ENCODE assay signal across 8 cellular contexts in the genomic region with DNA sequence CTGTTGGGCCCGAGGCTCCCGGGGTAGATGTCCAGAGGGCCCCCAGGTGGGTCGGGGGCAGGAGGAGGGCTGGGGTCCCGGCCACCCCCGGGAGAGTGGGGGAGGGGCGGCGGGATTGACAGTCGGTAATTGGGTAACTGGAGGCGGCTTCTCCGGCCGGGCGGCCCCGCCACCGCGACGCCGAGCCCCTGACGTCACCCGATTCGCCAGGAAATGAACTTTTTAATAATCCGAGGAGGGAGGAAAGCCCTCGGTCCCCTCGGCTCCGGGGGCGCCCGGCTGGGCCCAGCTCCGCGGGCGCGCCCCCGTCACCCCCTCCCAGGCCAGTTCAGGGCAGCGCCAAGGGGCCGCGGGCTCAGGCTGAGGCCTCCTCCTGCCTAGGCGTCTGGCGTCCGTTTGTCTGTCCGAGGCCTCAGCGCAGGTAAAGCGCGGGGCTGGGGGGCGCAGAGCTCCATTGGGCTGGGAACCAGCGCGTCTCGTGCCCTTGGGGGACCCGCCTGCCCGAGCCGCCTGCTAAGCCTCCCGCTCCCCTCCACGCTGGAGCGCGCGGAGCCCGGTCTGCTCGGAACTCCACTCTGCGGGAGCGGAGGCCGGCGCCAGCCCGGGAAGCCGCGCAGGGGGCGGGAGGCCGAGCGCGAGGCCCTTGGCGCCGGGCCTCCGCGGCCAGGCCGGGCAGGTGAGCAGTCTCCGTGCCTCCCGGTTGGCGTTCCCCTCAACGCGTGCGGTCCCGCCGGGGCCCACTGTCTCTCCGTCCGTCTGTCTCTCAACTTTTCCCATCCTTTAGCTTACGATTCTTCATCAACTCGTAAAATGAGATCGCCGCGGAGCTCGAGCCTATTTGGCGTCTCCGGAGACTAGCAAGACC. TPM values are rescaled to one million over a fixed set of nuclear protein-coding genes. Genes with fewer than 3 reads are reported as not detected.
DNase-seq lines count a peak whose midpoint lies in the region; ATAC-seq and TF ChIP-seq lines count a peak whose summit lies in the region.

No MANE protein-coding gene starts in this region.

- intact Hi-C loops in right lobe of liver (cut with DNase I) = no loop called here

- POLR2A ChIA-PET in RWPE1 (lab: Yijun Ruan, JAX; ENCODE audit: low non-redundant PET) = no interaction called here

- no peak overlapping the region for H3K27ac Mint-ChIP-seq in H9
- H3K27ac Mint-ChIP-seq in central memory CD8-positive, alpha-beta T cell (ENCODE audit: low read depth) = no peak overlapping the region

- H3K4ac ChIP-seq in H9 (ENCODE audit: low read depth, low read length) = no peak overlapping the region

- no peak overlapping the region for H2AFZ ChIP-seq in H9 (ENCODE audit: low read length)

- H3K79me2 ChIP-seq in H9 (ENCODE audit: insufficient read depth, low read length) = no peaks in the 10 kb centered on the region

- ATAC-seq in central memory CD8-positive, alpha-beta T cell (replicated peaks; ENCODE audit: extremely low read depth, poor library complexity, severe bottlenecking) = no peak
- ATAC-seq in right lobe of liver (peak; percentile 20 to 40 (median 32)), foreskin keratinocyte (no peak)

- no peak overlapping the region for H3K14ac ChIP-seq in H9 (ENCODE audit: insufficient read depth, low read length)

- peaks cover 38 to 62% of the 10 kb centered on the region in 2 experiments for H3K4me1 Mint-ChIP-seq in H9
- H3K4me1 Mint-ChIP-seq in central memory CD8-positive, alpha-beta T cell = peaks cover 13% of the 10 kb centered on the region

- no peaks in the 10 kb centered on the region for H3K79me1 ChIP-seq in H9 (ENCODE audit: insufficient read depth, low read depth, low read length, poor library complexity, severe bottlenecking)

- H2BK120ac ChIP-seq in H9 (ENCODE audit: low read depth, low read length, poor library complexity, severe bottlenecking) = no peak overlapping the region

- no peak overlapping the region for H3K18ac ChIP-seq in H9 (ENCODE audit: insufficient read length, low read depth, low read length)

- H3K4me1 ChIP-seq in H9 (ENCODE audit: insufficient read depth, low read length) (peaks cover 2% of the 10 kb centered on the region; the same call in 1 of the 2 replicates), right lobe of liver (peaks cover 0 to 53% (median 5%) of the 10 kb centered on the region in 4 donors), thymus (ENCODE audit: control insufficient read depth, insufficient read depth, low read length) (peaks cover 16% of the 10 kb centered on the region), foreskin keratinocyte (no peaks in the 10 kb centered on the region)

- CTCF ChIA-PET in RWPE1 (lab: Yijun Ruan, JAX) = interaction anchor here (0.6 to 1.5 kb wide), 6 partner anchors 63 to 119 kb away, joined by 3 to 12 read pairs (median 4); no protein-coding TSS in a partner anchor

- peaks cover 6% of the 10 kb centered on the region for H4K20me1 ChIP-seq in H9 (ENCODE audit: control insufficient read depth, insufficient read depth, insufficient read length)

- H3K9me3 ChIP-seq in H9 (ENCODE audit: control insufficient read depth, low read depth, low read length) = no peaks in the 10 kb centered on the region
- H3K9me3 ChIP-seq in right lobe of liver = no peaks in the 10 kb centered on the region
- H3K9me3 ChIP-seq in thymus (ENCODE audit: control insufficient read depth) = no peaks in the 10 kb centered on the region

- no peak overlapping the region for H3K56ac ChIP-seq in H9 (ENCODE audit: insufficient read length, low read depth, low read length)

- H3K27ac ChIP-seq in H9 (ENCODE audit: insufficient read length, low read depth, low read length) (no peak overlapping the region), RWPE1 (peak overlapping the region; percentile 62), right lobe of liver (peak overlapping the region; percentile 4 to 43 (median 10)), thymus (ENCODE audit: low read depth) (no peak overlapping the region), foreskin keratinocyte (no peak overlapping the region)

- H3K4me3 ChIP-seq in right lobe of liver (peak overlapping the region; percentile 32 to 47 (median 38)), thymus (ENCODE audit: low read length) (peak overlapping the region; percentile 27)

- no peak overlapping the region for H2BK15ac ChIP-seq in H9 (ENCODE audit: low read depth, low read length)

- H3K4me3 Mint-ChIP-seq in H9 = peak overlapping the region; percentile 56 to 81
- peak overlapping the region; percentile 71 for H3K4me3 Mint-ChIP-seq in central memory CD8-positive, alpha-beta T cell

- peak overlapping the region; percentile 84 for H3K4me2 ChIP-seq in H9 (ENCODE audit: insufficient read depth, insufficient read length, low read length)

- H3K9me3 Mint-ChIP-seq in H9 = peaks cover 2 to 3% of the 10 kb centered on the region in 2 experiments; a peak in 3 of 5 replicates
- H3K9me3 Mint-ChIP-seq in central memory CD8-positive, alpha-beta T cell = no peaks in the 10 kb centered on the region

- peaks cover 99% of the 10 kb centered on the region for H3K27me3 Mint-ChIP-seq in H9 (ENCODE audit: low read depth)
- H3K27me3 Mint-ChIP-seq in central memory CD8-positive, alpha-beta T cell = peaks cover 80% of the 10 kb centered on the region

- no peak for TF ChIP-seq POLR2A in right lobe of liver (IDR thresholded peaks at IDR 0.05)

- no peak overlapping the region for H2BK20ac ChIP-seq in H9 (ENCODE audit: low read depth, low read length, poor library complexity, severe bottlenecking)

- no peak overlapping the region for H2AK5ac ChIP-seq in H9 (ENCODE audit: insufficient read length, low read length)

- H3K23me2 ChIP-seq in H9 (ENCODE audit: insufficient read length, low read depth, low read length, poor library complexity, severe bottlenecking) = peaks cover 21% of the 10 kb centered on the region

- no peak overlapping the region for H4K91ac ChIP-seq in H9 (ENCODE audit: insufficient read length, low read depth, low read length)

- H2BK12ac ChIP-seq in H9 (ENCODE audit: insufficient read length, low read depth, low read length) = no peak overlapping the region

- TF ChIP-seq CTCF in H9 (conservative IDR thresholded peaks at IDR 0.05) = no peak
- no peak for TF ChIP-seq CTCF in RWPE1 (conservative IDR thresholded peaks at IDR 0.05; ENCODE audit: low read depth)
- no peak for TF ChIP-seq CTCF in right lobe of liver (IDR thresholded peaks at IDR 0.05)
- no peak for TF ChIP-seq CTCF in foreskin keratinocyte (conservative IDR thresholded peaks at IDR 0.05)

- no peak overlapping the region for H3K9ac ChIP-seq in H9 (ENCODE audit: extremely low read depth, insufficient read length, low read length)

- H4K5ac ChIP-seq in H9 (ENCODE audit: insufficient read length, low read depth, low read length) = no peak overlapping the region

- H3K23ac ChIP-seq in H9 (ENCODE audit: insufficient read length, low read depth, low read length) = no peak overlapping the region

- no peak overlapping the region for H4K8ac ChIP-seq in H9 (replicated peaks; ENCODE audit: insufficient read length, low read depth, low read length)

- no peaks in the 10 kb centered on the region for H3K36me3 Mint-ChIP-seq in H9 (ENCODE audit: insufficient read depth in 1 of 3, low read depth in 3 of 3)
- H3K36me3 Mint-ChIP-seq in central memory CD8-positive, alpha-beta T cell (ENCODE audit: insufficient read depth) = peaks cover 18% of the 10 kb centered on the region

- no CpG with 5 or more reads among the region's 89 CpGs for WGBS in H9 (ENCODE audit: extremely low coverage, insufficient read length, low lambda C conversion rate)
- 2% methylated on average over 15 of the region's 89 CpGs for WGBS in right lobe of liver (ENCODE audit: insufficient coverage, low coverage, low lambda C conversion rate, missing lambda C conversion rate)
- WGBS in thymus = under 1% methylated on average over 89 of the region's 89 CpGs

- H3K36me3 ChIP-seq in right lobe of liver (no peaks in the 10 kb centered on the region), thymus (ENCODE audit: control insufficient read depth, insufficient read depth) (no peaks in the 10 kb centered on the region)

- H3T11ph ChIP-seq in H9 (ENCODE audit: low read length) = no peak overlapping the region

- no peak overlapping the region for H2BK5ac ChIP-seq in H9 (ENCODE audit: insufficient read length, low read length)

- DNase-seq in AG08396 (ENCODE audit: low spot score) = peak; percentile 85
- peak; percentile 52 for DNase-seq in H9
- no peak for DNase-seq in RWPE1 (ENCODE audit: low spot score)
- DNase-seq in central memory CD8-positive, alpha-beta T cell (ENCODE audit: low spot score in 2 of 2) = no peak
- DNase-seq in right lobe of liver = peak in 2 of 3 donors; percentile 52 to 68
- DNase-seq in NK-92 (lab: John Stamatoyannopoulos, UW; ENCODE audit: unreplicated experiment) = no peak
- no peak for DNase-seq in foreskin keratinocyte

- H3K27me3 ChIP-seq in H9 (ENCODE audit: insufficient read depth, low read length) (peaks cover 87% of the 10 kb centered on the region), right lobe of liver (peaks cover 25 to 74% of the 10 kb centered on the region in 2 donors), thymus (ENCODE audit: control insufficient read depth, insufficient read depth) (peaks cover 96% of the 10 kb centered on the region), foreskin keratinocyte (peaks cover 100% of the 10 kb centered on the region)

RNA-seq across cellular contexts. Expression of gene GATA2, which starts 3.8 kb away (rescaled TPM):
- total RNA-seq in H9 (2021) (1.9 and 2.7 TPM in 2 replicates), right lobe of liver (1 to 10 TPM in 2 of 6 experiments, under 1 TPM in 4; 0.60 to 1.3 (median 0.76) TPM), foreskin keratinocyte (not detected in 2 replicates)
- polyA plus RNA-seq in thymus (5.1 TPM), foreskin keratinocyte (not detected in 2 replicates)

RNA-seq across cellular contexts. Expression of gene DNAJB8, which starts 22.5 kb away (rescaled TPM):
- not detected in 2 replicates for total RNA-seq in H9 (2021)
- not detected for total RNA-seq in right lobe of liver
- polyA plus RNA-seq in thymus = not detected
- total RNA-seq in foreskin keratinocyte = not detected in 2 replicates
- not detected in 2 replicates for polyA plus RNA-seq in foreskin keratinocyte

Comparison
In these comparisons a context has a peak if more than half of its experiments do, and no peak if none do; other contexts are left out.
1. DNase-seq: peak in AG08396 (single experiment), H9 (single experiment) and right lobe of liver (2 of 3); none in RWPE1 (single experiment), central memory CD8-positive, alpha-beta T cell (0 of 2), NK-92 (single experiment) and foreskin keratinocyte (0 of 2).
2. H3K27ac ChIP-seq: peak in RWPE1 (single experiment) and right lobe of liver (3 of 3); none in H9 (single experiment), thymus (single experiment) and foreskin keratinocyte (single experiment).
3. ATAC-seq: peak in right lobe of liver (4 of 4); none in central memory CD8-positive, alpha-beta T cell (single experiment) and foreskin keratinocyte (single experiment).